ENCODE assay signal across 3 cellular contexts in genomic region chr1:56663846-56664245, GRCh38.
TF ChIP-seq lines count a peak whose summit lies in the region.

No MANE protein-coding gene starts in this region.

TF ChIP-seq in HEK293, 187 proteins besides CTCF, POLR2A, EP300 and RAD21:
- TF ChIP-seq ZNF707 (tag by site-specific recombination; IDR thresholded peaks at IDR 0.05), result no peak
- peak; percentile 80; the same call in 1 of the 2 replicates for TF ChIP-seq ZNF121 (tag by site-specific recombination; IDR thresholded peaks at IDR 0.05)

TF ChIP-seq in Ishikawa, 13 proteins besides CTCF, POLR2A, EP300 and RAD21:
- 0 out of 2 replicates have a peak, but pooled peaks have one; percentile 9 for TF ChIP-seq CEBPB (IDR thresholded peaks at IDR 0.05)
- TF ChIP-seq TEAD4 (IDR thresholded peaks at IDR 0.05), result no peak

TF ChIP-seq in H1, 55 proteins besides CTCF, POLR2A, EP300 and RAD21:
- TF ChIP-seq TAF7 (optimal IDR thresholded peaks at IDR 0.05; ENCODE audit: borderline replicate concordance, low read depth, low read length) (no peak), SUZ12 (IDR thresholded peaks at IDR 0.05; ENCODE audit: low read length) (no peak), CEBPB (IDR thresholded peaks at IDR 0.05; ENCODE audit: low read depth, low read length) (0 out of 2 replicates have a peak, but pooled peaks have one; percentile 30), SAP30 (IDR thresholded peaks at IDR 0.05; ENCODE audit: insufficient read depth, insufficient replicate concordance, low read length) (no peak), TBP (IDR thresholded peaks at IDR 0.05; ENCODE audit: low read depth, low read length) (no peak), ATF3 (IDR thresholded peaks at IDR 0.05; ENCODE audit: insufficient read depth, low read depth, low read length) (peak; percentile 29; the same call in 1 of the 2 replicates), CBX8 (IDR thresholded peaks at IDR 0.05; ENCODE audit: borderline replicate concordance, low read depth, low read length) (no peak)
TF ChIP-seq in H1: peak in this region for 2.
